Comparison of ENCODE assay signal across 12 cellular contexts in genomic region chr3:123344941-123345594, GRCh38.
DNase-seq lines count a peak whose midpoint lies in the region; ATAC-seq and TF ChIP-seq lines count a peak whose summit lies in the region.
"Had no signal": no experiment of that assay in that cellular context is flagged by ENCODE, and none has a peak within 500 bp of the region (broad histone marks: within the 10 kb centered on the region; RNA-seq: fewer than 3 reads in every experiment).

No MANE protein-coding gene starts in this region.

- CTCF ChIA-PET in Panc1 (lab: Charles Lee): interaction anchor here (0.6 to 1.0 kb wide), 2 partner anchors 38 to 214 kb away, joined by 3 to 15 read pairs; no protein-coding TSS in a partner anchor
- CTCF ChIA-PET in activated naive CD4-positive, alpha-beta T cell treated with anti-CD3 and anti-CD28 coated beads, Interleukin-2, amount 10 ng/mL, durations not matched to agents 7 days and 5 days (lab: Charles Lee): no interaction called here
- CTCF ChIA-PET in CD8-positive, alpha-beta memory T cell (lab: Charles Lee): no interaction called here

- POLR2A ChIA-PET in Panc1 (lab: Charles Lee): no interaction called here
- POLR2A ChIA-PET in CD8-positive, alpha-beta memory T cell (lab: Charles Lee): no interaction called here

- TF ChIP-seq EP300 in neural cell (conservative IDR thresholded peaks at IDR 0.05; ENCODE audit: poor library complexity, severe bottlenecking): no peak

- H3K27me3 ChIP-seq in BE2C (no peaks in the 10 kb centered on the region), Panc1 (ENCODE audit: control insufficient read depth, insufficient read depth, low read length) (no peaks in the 10 kb centered on the region), esophagus (ENCODE audit: control insufficient read depth in 1 of 2, insufficient read depth in 2 of 2, low read length in 2 of 2) (no peaks in the 10 kb centered on the region), neural cell (ENCODE audit: insufficient read depth, low read depth, low read length) (no peaks in the 10 kb centered on the region)
- H3K27me3 ChIP-seq in CD8-positive, alpha-beta memory T cell (ENCODE audit: insufficient read depth, low read length, poor library complexity, severe bottlenecking): no peaks in the 10 kb centered on the region

- WGBS in esophagus, 2 donors: 83 to 84% methylated on average over 12 of the region's 12 CpGs

- H3F3A ChIP-seq in neural cell (ENCODE audit: insufficient read depth, low read length, poor library complexity, severe bottlenecking): no peaks in the 10 kb centered on the region

- no peaks in the 10 kb centered on the region for H3K9me2 ChIP-seq in neural cell (ENCODE audit: insufficient read depth, low read length)

- no peak overlapping the region for H3K27ac ChIP-seq in Panc1 (ENCODE audit: low read length)
- H3K27ac ChIP-seq in esophagus (ENCODE audit: low read depth in 2 of 2, low read length in 1 of 2): peak overlapping the region; percentile 27 to 47
- no peak overlapping the region for H3K27ac ChIP-seq in neural cell (ENCODE audit: low read length)
- no peak overlapping the region for H3K27ac ChIP-seq in CD8-positive, alpha-beta memory T cell (ENCODE audit: low read depth, low read length)
- H3K27ac ChIP-seq: SK-N-MC had no signal

- H3K79me2 ChIP-seq in neural cell (replicated peaks; ENCODE audit: insufficient read depth, low read length): no peaks in the 10 kb centered on the region

- no peaks in the 10 kb centered on the region for H3K9me3 ChIP-seq in BE2C
- H3K9me3 ChIP-seq in Panc1 (ENCODE audit: control insufficient read depth, insufficient read depth, low read depth, low read length): no peaks in the 10 kb centered on the region
- no peaks in the 10 kb centered on the region for H3K9me3 ChIP-seq in esophagus (ENCODE audit: control insufficient read depth in 2 of 2, insufficient read depth in 1 of 2, low read depth in 1 of 2, low read length in 1 of 2)
- H3K9me3 ChIP-seq in neural cell (ENCODE audit: low read length): no peaks in the 10 kb centered on the region
- no peaks in the 10 kb centered on the region for H3K9me3 ChIP-seq in CD8-positive, alpha-beta memory T cell (ENCODE audit: low read length)

- no TSS peak for BruUV-seq in Panc1 (replicated peaks; lab: Mats Ljungman, UMichigan)

- H3K27ac Mint-ChIP-seq in activated naive CD4-positive, alpha-beta T cell treated with anti-CD3 and anti-CD28 coated beads, Interleukin-2, amount 10 ng/mL, durations not matched to agents 7 days and 5 days: no peak overlapping the region
- H3K27ac Mint-ChIP-seq in CD8-positive, alpha-beta memory T cell: no peak overlapping the region

- in situ Hi-C loops in Panc1 (cut with HindIII; ENCODE audit: low pct_unique_long_range_greater_than_20kb, low sequenced_read_pairs): no loop called here

- no peak overlapping the region for H3K4me3 ChIP-seq in BE2C (ENCODE audit: low read depth, low read length)
- H3K4me3 ChIP-seq in Panc1 (ENCODE audit: low read depth in 2 of 2, low read length in 2 of 2): no peak overlapping the region
- H3K4me3 ChIP-seq in esophagus (ENCODE audit: low read depth in 1 of 2, low read length in 2 of 2): no peak overlapping the region
- H3K4me3 ChIP-seq in neural cell (ENCODE audit: low read length): no peak overlapping the region
- no peak overlapping the region for H3K4me3 ChIP-seq in CD8-positive, alpha-beta memory T cell (ENCODE audit: low read length)
- H3K4me3 ChIP-seq: SK-N-MC had no signal

- TF ChIP-seq CTCF in BE2C (IDR thresholded peaks at IDR 0.05; ENCODE audit: low read depth, low read length) (0 out of 2 replicates have a peak, but pooled peaks have one; percentile 12), Panc1 (IDR thresholded peaks at IDR 0.05) (no peak), neural cell (IDR thresholded peaks at IDR 0.05; ENCODE audit: poor library complexity, severe bottlenecking) (peak; percentile 13)

- H3K36me3 ChIP-seq in BE2C (no peaks in the 10 kb centered on the region), Panc1 (ENCODE audit: control insufficient read depth, insufficient read depth, low read length) (no peaks in the 10 kb centered on the region), esophagus (ENCODE audit: control insufficient read depth in 2 of 2, insufficient read depth in 2 of 2, low read length in 1 of 2) (no peaks in the 10 kb centered on the region), neural cell (ENCODE audit: insufficient read depth, low read length) (no peaks in the 10 kb centered on the region)
- no peaks in the 10 kb centered on the region for H3K36me3 ChIP-seq in CD8-positive, alpha-beta memory T cell (ENCODE audit: insufficient read depth, low read length)

- DNase-seq in BE2C (no peak), Panc1 (ENCODE audit: low read depth, low spot score) (no peak), anterior cingulate cortex (lab: John Stamatoyannopoulos, UW) (no peak), retina (no peak)
- DNase-seq in activated naive CD4-positive, alpha-beta T cell treated with anti-CD3 and anti-CD28 coated beads, Interleukin-2, amount 10 ng/mL, durations not matched to agents 7 days and 5 days: no peak
- no peak for DNase-seq in CD8-positive, alpha-beta memory T cell
- DNase-seq: activated effector memory CD4-positive, alpha-beta T cell treated with Interleukin-2 at 50 U/mL for 16 hours; Calu3; NCI-H1092 had no signal

- peaks cover 2% of the 10 kb centered on the region; the same call in 1 of the 2 replicates for H3K4me1 ChIP-seq in BE2C
- no peaks in the 10 kb centered on the region for H3K4me1 ChIP-seq in Panc1 (ENCODE audit: control insufficient read depth, insufficient read depth, low read length)
- peaks cover 0 to 6% of the 10 kb centered on the region in 2 donors for H3K4me1 ChIP-seq in esophagus (ENCODE audit: control insufficient read depth in 2 of 2, insufficient read depth in 2 of 2, low read length in 1 of 2)
- no peaks in the 10 kb centered on the region for H3K4me1 ChIP-seq in CD8-positive, alpha-beta memory T cell (ENCODE audit: insufficient read depth, low read length)

- intact Hi-C loops in Panc1 (cut with micrococcal nuclease; ENCODE audit: unreplicated experiment): no loop called here

- no peak overlapping the region for H3K4me2 ChIP-seq in neural cell (ENCODE audit: low read length)

- H3K36me3 Mint-ChIP-seq in activated naive CD4-positive, alpha-beta T cell treated with anti-CD3 and anti-CD28 coated beads, Interleukin-2, amount 10 ng/mL, durations not matched to agents 7 days and 5 days: no peaks in the 10 kb centered on the region
- no peaks in the 10 kb centered on the region for H3K36me3 Mint-ChIP-seq in CD8-positive, alpha-beta memory T cell

- H3K9me3 Mint-ChIP-seq in activated naive CD4-positive, alpha-beta T cell treated with anti-CD3 and anti-CD28 coated beads, Interleukin-2, amount 10 ng/mL, durations not matched to agents 7 days and 5 days: no peaks in the 10 kb centered on the region
- H3K9me3 Mint-ChIP-seq in CD8-positive, alpha-beta memory T cell: no peaks in the 10 kb centered on the region

- H2AFZ ChIP-seq in neural cell (ENCODE audit: low read depth, low read length): no peak overlapping the region

- no peak overlapping the region for H3K9ac ChIP-seq in neural cell (ENCODE audit: low read length)

- H3K27me3 Mint-ChIP-seq in activated naive CD4-positive, alpha-beta T cell treated with anti-CD3 and anti-CD28 coated beads, Interleukin-2, amount 10 ng/mL, durations not matched to agents 7 days and 5 days: peaks cover 21% of the 10 kb centered on the region
- peaks cover 9 to 22% of the 10 kb centered on the region in 2 donors for H3K27me3 Mint-ChIP-seq in CD8-positive, alpha-beta memory T cell

- peaks cover 8% of the 10 kb centered on the region for H3K4me1 Mint-ChIP-seq in activated naive CD4-positive, alpha-beta T cell treated with anti-CD3 and anti-CD28 coated beads, Interleukin-2, amount 10 ng/mL, durations not matched to agents 7 days and 5 days
- H3K4me1 Mint-ChIP-seq in CD8-positive, alpha-beta memory T cell: peaks cover 0 to 5% (median 0%) of the 10 kb centered on the region in 3 donors

- H3K4me3 Mint-ChIP-seq in activated naive CD4-positive, alpha-beta T cell treated with anti-CD3 and anti-CD28 coated beads, Interleukin-2, amount 10 ng/mL, durations not matched to agents 7 days and 5 days: no peak overlapping the region
- H3K4me3 Mint-ChIP-seq in CD8-positive, alpha-beta memory T cell: no peak overlapping the region

- no peaks in the 10 kb centered on the region for H4K20me1 ChIP-seq in neural cell (ENCODE audit: insufficient read depth)

- ATAC-seq in Panc1: 0 out of 2 replicates have a peak, but pooled peaks have one; percentile 19

- TF ChIP-seq RAD21 in neural cell (conservative IDR thresholded peaks at IDR 0.05): no peak

TF ChIP-seq in neural cell, 6 proteins besides CTCF, POLR2A, EP300 and RAD21:
- TF ChIP-seq SMC3 (conservative IDR thresholded peaks at IDR 0.05; ENCODE audit: poor library complexity): no peak
- TF ChIP-seq MXI1 (conservative IDR thresholded peaks at IDR 0.05; ENCODE audit: poor library complexity, severe bottlenecking): no peak
- no peak for TF ChIP-seq REST (IDR thresholded peaks at IDR 0.05; ENCODE audit: borderline replicate concordance)
- no peak for TF ChIP-seq POLR2AphosphoS5 (IDR thresholded peaks at IDR 0.05)
- TF ChIP-seq TAF1 (IDR thresholded peaks at IDR 0.05; ENCODE audit: low read depth): no peak
- TF ChIP-seq EZH2 (IDR thresholded peaks at IDR 0.05; ENCODE audit: borderline replicate concordance, insufficient read depth, low read length, poor library complexity, severe bottlenecking): no peak

Comparison
In these comparisons a context has a peak if more than half of its experiments do, and no peak if none do; other contexts are left out.
1. H3K27ac ChIP-seq: peak in esophagus (2 of 2); none in Panc1 (single experiment), neural cell (single experiment) and CD8-positive, alpha-beta memory T cell (single experiment).